8 cellular contexts compared by ENCODE assay signal in the genomic region with DNA sequence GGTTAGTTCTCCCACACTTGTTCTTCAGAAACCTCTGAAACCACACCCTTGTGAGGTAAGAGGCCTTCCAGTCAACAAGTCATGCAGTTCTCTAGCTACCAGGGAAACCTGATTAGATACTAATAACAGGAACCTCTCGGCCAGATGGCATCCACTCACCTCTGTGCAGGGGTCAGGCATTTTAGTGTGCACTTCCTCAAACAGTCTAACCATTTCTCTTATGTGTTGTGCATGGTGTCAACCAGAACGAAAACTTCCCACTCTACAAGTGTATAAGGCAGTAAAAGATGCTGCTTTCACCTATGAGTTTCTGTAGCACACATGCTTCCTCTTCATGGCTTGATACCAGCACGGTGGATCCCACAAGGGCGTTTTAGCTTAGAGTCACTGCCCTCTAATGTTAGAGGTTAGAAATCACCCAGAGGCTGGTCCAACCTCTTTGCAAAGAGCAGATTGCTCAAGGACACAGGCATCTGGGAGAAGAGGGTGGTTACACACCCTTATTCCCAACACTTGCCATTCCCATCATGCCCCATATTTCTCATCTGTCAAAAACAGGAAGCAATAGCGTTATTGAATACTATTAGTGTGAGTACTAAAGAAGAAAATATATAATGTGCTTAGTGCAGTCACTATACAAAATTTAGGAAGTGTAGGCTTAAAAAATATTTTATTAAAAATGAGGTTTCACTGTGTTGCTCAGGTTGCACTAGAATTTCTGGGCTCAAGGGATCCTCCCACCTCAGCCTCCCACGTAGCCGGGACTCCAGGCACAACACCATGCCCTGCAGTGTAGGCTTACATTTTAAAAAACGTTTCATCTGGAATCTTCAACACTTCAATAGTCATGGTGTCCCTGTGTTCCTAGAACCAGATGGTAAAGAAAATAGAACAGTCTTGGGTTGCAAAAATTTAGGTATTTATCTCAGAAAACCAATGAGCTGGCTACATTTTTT. TPM values are rescaled to one million over a fixed set of nuclear protein-coding genes. Genes with fewer than 3 reads are reported as not detected.
DNase-seq lines count a peak whose midpoint lies in the region; ATAC-seq and TF ChIP-seq lines count a peak whose summit lies in the region.

No MANE protein-coding gene starts in this region.

- H2BK120ac ChIP-seq in mesenchymal stem cell (ENCODE audit: low read depth, low read length), result no peak overlapping the region

- intact Hi-C loops in dorsolateral prefrontal cortex (cut with DNase I), result loop anchor here in 1 of 2 donors (10.0 kb wide), 1 partner anchor 851 kb away; the partner anchor contains the start of gene NAPG

- H3K4me3 ChIP-seq in dorsolateral prefrontal cortex (no peak overlapping the region), mesenchymal stem cell (ENCODE audit: insufficient read depth in 1 of 2, low read depth in 1 of 2, low read length in 2 of 2) (no peak overlapping the region)

- H2BK15ac ChIP-seq in mesenchymal stem cell (ENCODE audit: low read depth, poor library complexity, severe bottlenecking), result no peak overlapping the region

- peak; percentile 99 for ATAC-seq in GM21528 (IDR thresholded peaks at IDR 0.05; ENCODE audit: low FRiP score, unreplicated experiment)

- no peak overlapping the region for H3K4ac ChIP-seq in mesenchymal stem cell (ENCODE audit: low read depth in 1 of 2, low read length in 2 of 2)

- TF ChIP-seq CTCF in dorsolateral prefrontal cortex (IDR thresholded peaks at IDR 0.05 in 54 of 56, conservative IDR thresholded peaks at IDR 0.05 in 2 of 56; ENCODE audit: low read depth in 1 of 56, partially characterized antibody in 56 of 56), result peak in 38 of 56 donors; percentile 2 to 64 (median 30)

- H3K27me3 ChIP-seq in dorsolateral prefrontal cortex, result no peaks in the 10 kb centered on the region
- no peaks in the 10 kb centered on the region for H3K27me3 ChIP-seq in mesenchymal stem cell (ENCODE audit: control insufficient read depth in 1 of 2, insufficient read depth in 1 of 2, low read length in 2 of 2)

- H3K14ac ChIP-seq in mesenchymal stem cell (ENCODE audit: low read length in 2 of 2), result no peak overlapping the region

- no peak overlapping the region for H3K23ac ChIP-seq in mesenchymal stem cell (ENCODE audit: low read length in 2 of 2)

- no peak overlapping the region for H2AFZ ChIP-seq in mesenchymal stem cell (ENCODE audit: low read depth, low read length)

- H3K9ac ChIP-seq in mesenchymal stem cell (ENCODE audit: low read length), result no peak overlapping the region

- DNase-seq in activated T-cell treated with anti-CD3 and anti-CD28 coated beads for 24 hours (ENCODE audit: low read depth), result peak; percentile 4
- no peak for DNase-seq in activated T-cell treated with anti-CD3 and anti-CD28 coated beads for 4 hours
- peak; percentile 98 for DNase-seq in HPDE6-E6E7 (ENCODE audit: extremely low spot score)
- peak; percentile 72 for DNase-seq in SIG-M5 (lab: John Stamatoyannopoulos, UW)
- peak in 2 of 10 donors; percentile 25 to 46 for DNase-seq in dorsolateral prefrontal cortex
- peak; percentile 70 for DNase-seq in mesenchymal stem cell
- no peak for DNase-seq in cerebellum (ENCODE audit: low spot score)

- H4K8ac ChIP-seq in mesenchymal stem cell (ENCODE audit: low read length), result no peak overlapping the region

- no peaks in the 10 kb centered on the region for H3K36me3 ChIP-seq in mesenchymal stem cell (ENCODE audit: control insufficient read depth in 1 of 2, insufficient read depth in 2 of 2, low read depth in 1 of 2, low read length in 2 of 2)

- H3K9me3 ChIP-seq in mesenchymal stem cell (ENCODE audit: control insufficient read depth, low read length), result no peaks in the 10 kb centered on the region

- H3K27ac ChIP-seq in dorsolateral prefrontal cortex, result peak overlapping the region in 23 of 59 donors; percentile 1 to 61 (median 30)
- no peak overlapping the region for H3K27ac ChIP-seq in mesenchymal stem cell (ENCODE audit: low read length, poor library complexity, severe bottlenecking)

- WGBS in mesenchymal stem cell, result 52% methylated on average over 6 of the region's 8 CpGs

- no peak overlapping the region for H3K18ac ChIP-seq in mesenchymal stem cell (ENCODE audit: low read depth in 1 of 2, low read length in 2 of 2)

- H2BK12ac ChIP-seq in mesenchymal stem cell (ENCODE audit: low read length in 2 of 2), result no peak overlapping the region

- H3K4me2 ChIP-seq in mesenchymal stem cell (ENCODE audit: low read length, poor library complexity, severe bottlenecking), result no peak overlapping the region

- H4K91ac ChIP-seq in mesenchymal stem cell (ENCODE audit: low read length), result no peak overlapping the region

- H2BK5ac ChIP-seq in mesenchymal stem cell (ENCODE audit: low read depth, low read length, poor library complexity, severe bottlenecking), result no peak overlapping the region

- H3K79me1 ChIP-seq in mesenchymal stem cell (replicated peaks; ENCODE audit: low read length, poor library complexity, severe bottlenecking), result no peaks in the 10 kb centered on the region

- H2AK5ac ChIP-seq in mesenchymal stem cell (ENCODE audit: low read length, severe bottlenecking), result no peak overlapping the region

- H3K4me1 ChIP-seq in mesenchymal stem cell (ENCODE audit: control insufficient read depth, insufficient read depth, low read depth, low read length), result peaks cover 2% of the 10 kb centered on the region

RNA-seq across cellular contexts. Expression of gene RAB31, which starts 34.5 kb away (rescaled TPM):
- total RNA-seq in dorsolateral prefrontal cortex (100 to 1,000 TPM in 41 of 120 experiments, 10 to 100 TPM in 79; 48.3 to 273 (median 87.7) TPM), cerebellum (20.3 TPM)
- polyA plus RNA-seq in mesenchymal stem cell (2013, experiment 1 of 2), result 128 TPM
- 128 TPM for polyA plus RNA-seq in mesenchymal stem cell (2013, experiment 2 of 2)

RNA-seq across cellular contexts. Expression of gene PPP4R1, which starts 59.2 kb away (rescaled TPM):
- 100 to 1,000 TPM in 16 of 120 experiments, 10 to 100 TPM in 104; 63.4 to 122 (median 88.2) TPM for total RNA-seq in dorsolateral prefrontal cortex
- polyA plus RNA-seq in mesenchymal stem cell (2013, experiment 1 of 2), result 61.2 TPM
- polyA plus RNA-seq in mesenchymal stem cell (2013, experiment 2 of 2), result 58.8 TPM
- total RNA-seq in cerebellum, result 147 TPM

Comparison
In these comparisons a context has a peak if more than half of its experiments do, and no peak if none do; other contexts are left out.
1. DNase-seq: peak in activated T-cell treated with anti-CD3 and anti-CD28 coated beads for 24 hours (single experiment), HPDE6-E6E7 (single experiment), SIG-M5 (single experiment) and mesenchymal stem cell (single experiment); none in activated T-cell treated with anti-CD3 and anti-CD28 coated beads for 4 hours (single experiment) and cerebellum (single experiment).